In the genomic region with DNA sequence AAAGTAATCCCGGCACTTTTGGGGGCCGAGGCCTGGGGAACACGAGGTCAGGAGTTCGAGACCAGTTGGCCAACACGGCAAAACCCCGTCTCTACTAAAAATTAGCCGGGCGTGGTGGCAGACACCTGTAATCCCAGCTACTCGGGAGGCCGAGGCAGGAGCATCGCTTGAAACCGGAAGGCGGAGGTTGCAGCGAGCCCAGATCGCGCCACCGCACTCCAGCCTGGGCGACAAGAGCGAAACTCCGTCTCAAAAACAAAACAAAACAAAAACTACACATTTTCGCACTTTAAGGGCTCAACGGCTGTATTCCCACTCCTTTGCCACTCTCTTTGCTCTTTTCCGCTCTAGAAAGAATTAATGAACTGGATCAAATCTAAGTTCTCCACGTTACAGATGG, we compare ENCODE assay signal across 9 cellular contexts. TPM values are rescaled to one million over a fixed set of nuclear protein-coding genes. Genes with fewer than 3 reads are reported as not detected.
A peak's percentile ranks its signal among the peaks of the same experiment; 100 is the strongest.
DNase-seq lines count a peak whose midpoint lies in the region; ATAC-seq and TF ChIP-seq lines count a peak whose summit lies in the region.
"Had no signal": no experiment of that assay in that cellular context is flagged by ENCODE, and none has a peak within 500 bp of the region (broad histone marks: within the 10 kb centered on the region; RNA-seq: fewer than 3 reads in every experiment).

No MANE protein-coding gene starts in this region.

- H3K36me3 ChIP-seq in sigmoid colon, result peaks cover 0 to 22% (median 0%) of the 10 kb centered on the region in 4 donors

- H3K27me3 ChIP-seq in sigmoid colon, result no peaks in the 10 kb centered on the region

- H3K4me1 ChIP-seq in sigmoid colon, result peaks cover 0 to 21% (median 14%) of the 10 kb centered on the region in 4 donors

- peak overlapping the region; percentile 87 to 94 (median 92) for H3K27ac ChIP-seq in sigmoid colon

- intact Hi-C loops in sigmoid colon (cut with DNase I), result loop anchor here (2.0 to 5.0 kb wide), 2 partner anchors 53 to 1176 kb away; a partner anchor contains a TSS

- H3K4me3 ChIP-seq in GM12865 (ENCODE audit: low read depth, low read length) (peak overlapping the region; percentile 78), fibroblast of pulmonary artery (replicated peaks; ENCODE audit: low read depth, low read length) (peak overlapping the region; percentile 90), sigmoid colon (peak overlapping the region; percentile 82 to 96 (median 93))

- H3K27me3 Mint-ChIP-seq in T-helper 17 cell, result no peaks in the 10 kb centered on the region

- TF ChIP-seq EP300 in sigmoid colon (IDR thresholded peaks at IDR 0.05), result no peak

- H3K27ac Mint-ChIP-seq in T-helper 17 cell, result peak overlapping the region; percentile 100

- WGBS in sigmoid colon, 2 donors, result 89 to 91% methylated on average over 24 of the region's 24 CpGs

- H3K9me3 ChIP-seq in T-helper 17 cell (ENCODE audit: control insufficient read depth, low read length, poor library complexity, severe bottlenecking) (no peaks in the 10 kb centered on the region), sigmoid colon (no peaks in the 10 kb centered on the region)

- H3K4me1 Mint-ChIP-seq in T-helper 17 cell, result peaks cover 29% of the 10 kb centered on the region

- DNase-seq in GM12865 (ENCODE audit: low read depth) (no peak), T-helper 17 cell (no peak), fibroblast of pulmonary artery (ENCODE audit: low read depth) (no peak), sigmoid colon (no peak), RPMI8226 (no peak)
- DNase-seq in stimulated activated CD4-positive, alpha-beta T cell treated with anti-CD3 and anti-CD28 coated beads, Interleukin-4, amount 100 ng/mL, for 1 hour, result no peak

- TF ChIP-seq CTCF in GM12865 (IDR thresholded peaks at IDR 0.05; ENCODE audit: insufficient read depth, low read depth, low read length, missing control alignments) (no peak), fibroblast of pulmonary artery (IDR thresholded peaks at IDR 0.05; ENCODE audit: low read length, missing control alignments) (no peak), sigmoid colon (IDR thresholded peaks at IDR 0.05) (no peak)

- H3K36me3 Mint-ChIP-seq in T-helper 17 cell (ENCODE audit: low read depth), result peaks cover 4% of the 10 kb centered on the region

- peak overlapping the region; percentile 99 for H3K4me3 Mint-ChIP-seq in T-helper 17 cell

- no peak for ATAC-seq in T-helper 17 cell
- ATAC-seq in GM18861 (IDR thresholded peaks at IDR 0.05; ENCODE audit: unreplicated experiment), result no peak
- ATAC-seq in HG03521 (IDR thresholded peaks at IDR 0.05; ENCODE audit: unreplicated experiment), result no peak

- no peak for TF ChIP-seq POLR2A in sigmoid colon (IDR thresholded peaks at IDR 0.05)

RNA-seq across cellular contexts. Expression of a gene that starts 0.8 kb away (rescaled TPM):
- total RNA-seq in T-helper 17 cell (10 to 100 TPM; 27.3 to 45.6 TPM), sigmoid colon (10 to 100 TPM; 14.9 to 17.7 (median 15.7) TPM)
- 10 to 100 TPM in 2 of 3 donors, 1 to 10 TPM in 1; 7.8 to 14.8 (median 10.9) TPM for polyA plus RNA-seq in sigmoid colon

RNA-seq across cellular contexts. Expression of a gene that starts 15.8 kb away (rescaled TPM):
- 10 to 100 TPM in 1 of 2 donors, 1 to 10 TPM in 1; 3.7 to 10.4 TPM for total RNA-seq in T-helper 17 cell
- under 1 TPM in 3 of 4 donors, not detected in 1; under 0.01 to 0.49 (median 0.14) TPM for total RNA-seq in sigmoid colon
- polyA plus RNA-seq in sigmoid colon, result under 1 TPM in 1 of 3 donors, not detected in 2; 0.06 TPM
- total RNA-seq: T-helper 2 cell treated with Interferon-gamma antibody and Interleukin-4, amounts not matched to agents 100 ng/mL and 5 ng/mL, for 36 hours had no signal

RNA-seq across cellular contexts. Expression of a gene that starts 53.5 kb away (rescaled TPM):
- 100 to 1,000 TPM; 129 to 139 TPM for total RNA-seq in T-helper 17 cell
- total RNA-seq in sigmoid colon, result 100 to 1,000 TPM in 3 of 4 donors, 10 to 100 TPM in 1; 61.9 to 271 (median 157) TPM
- polyA plus RNA-seq in sigmoid colon, result 10 to 100 TPM; 24.6 to 34.8 (median 29.6) TPM
